ENCODE assay signal across 15 cellular contexts in the genomic region with DNA sequence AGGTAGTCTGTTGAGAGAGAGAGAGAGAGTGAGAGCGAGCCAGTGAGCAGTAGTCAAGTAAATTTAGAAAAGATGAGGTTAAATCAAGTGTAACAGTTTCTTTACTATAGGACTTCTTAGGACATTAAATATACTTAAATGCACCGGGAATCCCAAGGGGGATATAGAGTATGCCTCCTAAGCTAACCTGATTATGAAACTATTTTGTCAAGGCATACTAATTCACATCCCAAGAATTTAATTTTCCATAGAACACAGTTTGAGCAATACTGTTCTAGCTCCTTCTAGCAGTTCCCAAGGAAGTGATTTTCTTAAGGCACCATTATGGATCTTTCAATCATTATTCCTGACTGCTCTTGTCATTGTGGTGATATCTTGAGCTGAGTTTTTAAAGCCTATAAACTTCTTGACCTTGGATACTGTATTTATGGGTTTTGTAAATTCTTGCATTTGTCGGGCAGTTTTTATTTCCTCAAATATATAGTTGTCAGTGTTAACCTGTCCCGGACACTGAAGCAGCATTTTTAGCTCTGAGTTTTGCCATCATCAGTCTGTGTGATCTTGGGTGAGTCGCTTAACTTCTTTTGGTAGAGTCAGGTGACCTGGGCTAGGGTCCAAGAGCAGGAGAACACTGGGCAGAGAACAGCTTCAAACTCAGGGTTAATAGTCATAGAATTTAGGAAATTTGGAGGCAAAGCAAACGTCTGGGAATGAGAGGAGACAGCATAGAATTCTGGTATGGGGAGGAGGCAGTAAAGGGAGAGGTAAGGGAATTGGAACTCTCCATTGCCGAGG.
A peak's percentile ranks its signal among the peaks of the same experiment; 100 is the strongest.
DNase-seq lines count a peak whose midpoint lies in the region; ATAC-seq and TF ChIP-seq lines count a peak whose summit lies in the region.
"Had no signal": no experiment of that assay in that cellular context is flagged by ENCODE, and none has a peak within 500 bp of the region (broad histone marks: within the 10 kb centered on the region; RNA-seq: fewer than 3 reads in every experiment).

No MANE protein-coding gene starts in this region.

- peak overlapping the region; percentile 36 for H3K4me2 ChIP-seq in SK-N-SH
- H3K4me2 ChIP-seq in mesendoderm (ENCODE audit: low read length) = no peak overlapping the region

- POLR2A ChIA-PET in SK-N-SH (lab: Yijun Ruan, JAX) = no interaction called here

- H2BK120ac ChIP-seq in mesendoderm (ENCODE audit: low read depth, low read length) = peak overlapping the region; percentile 68

- no peak overlapping the region for H2AK5ac ChIP-seq in mesendoderm (ENCODE audit: low read length)

- DNase-seq in SK-N-SH (no peak), LHCN-M2 (ENCODE audit: low read depth) (peak; percentile 39), adipocyte (ENCODE audit: low read depth) (peak; percentile 61), mesendoderm (no peak), anterior cingulate cortex (lab: John Stamatoyannopoulos, UW) (no peak), EL (no peak)
- DNase-seq: C1 segment of cervical spinal cord; CD4-positive, alpha-beta memory T cell; COR-L47; DMS79 treated with DMSO at 0.1 percent for 48 hours; GF-D8 had no signal

- H3K9me3 ChIP-seq in SK-N-SH (no peaks in the 10 kb centered on the region), adipocyte (ENCODE audit: control insufficient read depth, low read length) (no peaks in the 10 kb centered on the region)

- no peak for ATAC-seq in SK-N-SH treated with all-trans-retinoic acid at 6 μM for 48 hours
- ATAC-seq in GM19452 (IDR thresholded peaks at IDR 0.05; ENCODE audit: unreplicated experiment) = no peak
- ATAC-seq: HCT116, HepG2 had no signal

- peak overlapping the region; percentile 33; the same call in 1 of the 2 replicates for H2AFZ ChIP-seq in SK-N-SH (ENCODE audit: low read depth)

- H2BK5ac ChIP-seq in mesendoderm (ENCODE audit: low read length) = no peak overlapping the region

- peaks cover 26% of the 10 kb centered on the region for H3F3A ChIP-seq in SK-N-SH (replicated peaks; ENCODE audit: insufficient read depth)

- H3K27ac ChIP-seq in SK-N-SH (ENCODE audit: low read depth in 2 of 2, low read length in 1 of 2) (peak overlapping the region; percentile 34 to 89; a peak in 3 of 4 replicates), mesendoderm (ENCODE audit: low read depth, low read length) (no peak overlapping the region)

- peak overlapping the region; percentile 55 for H3K9ac ChIP-seq in SK-N-SH
- H3K9ac ChIP-seq in adipocyte (ENCODE audit: low read length) = no peak overlapping the region
- no peak overlapping the region for H3K9ac ChIP-seq in mesendoderm (ENCODE audit: low read length)

- WGBS in SK-N-SH (ENCODE audit: low lambda C conversion rate) = 66% methylated on average over 7 of the region's 7 CpGs
- WGBS in mesendoderm (ENCODE audit: extremely low coverage, insufficient coverage, low lambda C conversion rate) = no CpG with 5 or more reads among the region's 7 CpGs

- H3K79me2 ChIP-seq in SK-N-SH (ENCODE audit: insufficient read depth) = no peaks in the 10 kb centered on the region
- H3K79me2 ChIP-seq in mesendoderm (ENCODE audit: control insufficient read depth, insufficient read depth, low read length) = no peaks in the 10 kb centered on the region

- 0 out of 4 replicates have a peak, but pooled peaks of 1 of the 2 experiments have one; percentile 12 for TF ChIP-seq EP300 in SK-N-SH (IDR thresholded peaks at IDR 0.05; ENCODE audit: borderline replicate concordance in 1 of 2, low read depth in 1 of 2, low read length in 1 of 2)

- TF ChIP-seq RAD21 in SK-N-SH (IDR thresholded peaks at IDR 0.05; ENCODE audit: low read length) = no peak

- H3K18ac ChIP-seq in mesendoderm (ENCODE audit: low read length) = no peak overlapping the region

- H4K8ac ChIP-seq in mesendoderm (ENCODE audit: low read depth, low read length) = no peak overlapping the region

- H3K27me3 ChIP-seq in SK-N-SH (ENCODE audit: insufficient read depth) (no peaks in the 10 kb centered on the region), adipocyte (replicated peaks; ENCODE audit: control insufficient read depth, insufficient read depth, low read length) (no peaks in the 10 kb centered on the region), mesendoderm (ENCODE audit: insufficient read depth, low read length, poor library complexity) (no peaks in the 10 kb centered on the region)

- H2BK15ac ChIP-seq in mesendoderm (replicated peaks; ENCODE audit: low read depth) = no peak overlapping the region

- no peaks in the 10 kb centered on the region for H3K79me1 ChIP-seq in mesendoderm (ENCODE audit: low read length)

- H3K36me3 ChIP-seq in SK-N-SH (replicated peaks in 1 of 2; ENCODE audit: control insufficient read depth in 1 of 2, insufficient read depth in 2 of 2, low read length in 1 of 2) (no peaks in the 10 kb centered on the region), adipocyte (ENCODE audit: control insufficient read depth, insufficient read depth, low read length, severe bottlenecking) (no peaks in the 10 kb centered on the region), mesendoderm (ENCODE audit: control insufficient read depth, insufficient read depth, low read length) (no peaks in the 10 kb centered on the region)

- no peak for TF ChIP-seq CTCF in SK-N-SH (IDR thresholded peaks at IDR 0.05)

- peak overlapping the region; percentile 43 for H3K4ac ChIP-seq in mesendoderm (ENCODE audit: low read depth, low read length)

- H3K4me1 ChIP-seq in SK-N-SH (ENCODE audit: control insufficient read depth in 1 of 2, insufficient read depth in 2 of 2, low read depth in 1 of 2, low read length in 1 of 2) = peaks cover 0 to 41% of the 10 kb centered on the region in 2 experiments
- no peaks in the 10 kb centered on the region for H3K4me1 ChIP-seq in adipocyte (ENCODE audit: control insufficient read depth, insufficient read depth, low read length)
- H3K4me1 ChIP-seq in mesendoderm (ENCODE audit: control insufficient read depth, low read depth, low read length) = peaks cover 11% of the 10 kb centered on the region

- H3K4me3 ChIP-seq in SK-N-SH (ENCODE audit: low read depth in 2 of 2, low read length in 1 of 2) (no peak overlapping the region), adipocyte (ENCODE audit: low read length) (no peak overlapping the region), mesendoderm (ENCODE audit: low read length) (no peak overlapping the region)

- H3K9me2 ChIP-seq in SK-N-SH = no peaks in the 10 kb centered on the region

- H4K5ac ChIP-seq in mesendoderm (ENCODE audit: low read length) = no peak overlapping the region

- no peak overlapping the region for H3K56ac ChIP-seq in mesendoderm (ENCODE audit: low read length)

- no peak overlapping the region for H3K23ac ChIP-seq in mesendoderm (ENCODE audit: low read length)

- CTCF ChIA-PET in SK-N-SH (lab: Yijun Ruan, JAX) = interaction anchor here (1.0 kb wide), 1 partner anchor 15 kb away, joined by 3 read pairs; no protein-coding TSS in a partner anchor

- no peaks in the 10 kb centered on the region for H4K20me1 ChIP-seq in SK-N-SH (ENCODE audit: insufficient read depth)

TF ChIP-seq in SK-N-SH, 30 proteins besides CTCF, POLR2A, EP300 and RAD21 (continues in another document):
- TF ChIP-seq, protein P1, sequence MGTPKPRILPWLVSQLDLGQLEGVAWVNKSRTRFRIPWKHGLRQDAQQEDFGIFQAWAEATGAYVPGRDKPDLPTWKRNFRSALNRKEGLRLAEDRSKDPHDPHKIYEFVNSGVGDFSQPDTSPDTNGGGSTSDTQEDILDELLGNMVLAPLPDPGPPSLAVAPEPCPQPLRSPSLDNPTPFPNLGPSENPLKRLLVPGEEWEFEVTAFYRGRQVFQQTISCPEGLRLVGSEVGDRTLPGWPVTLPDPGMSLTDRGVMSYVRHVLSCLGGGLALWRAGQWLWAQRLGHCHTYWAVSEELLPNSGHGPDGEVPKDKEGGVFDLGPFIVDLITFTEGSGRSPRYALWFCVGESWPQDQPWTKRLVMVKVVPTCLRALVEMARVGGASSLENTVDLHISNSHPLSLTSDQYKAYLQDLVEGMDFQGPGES (IDR thresholded peaks at IDR 0.05; ENCODE audit: low read depth, low read length) = no peak
- TF ChIP-seq MEF2A (IDR thresholded peaks at IDR 0.05; ENCODE audit: borderline replicate concordance, low read depth) (no peak), SMC3 (IDR thresholded peaks at IDR 0.05; ENCODE audit: low read depth, low read length) (no peak), ELF1 (IDR thresholded peaks at IDR 0.05) (no peak)

TF ChIP-seq in SK-N-SH treated with all-trans-retinoic acid at 6 μM for 48 hours, 23 proteins besides CTCF, POLR2A, EP300 and RAD21 (continues in another document):
- TF ChIP-seq ZC3H10 (CRISPR knock-in tag; IDR thresholded peaks at IDR 0.05) (no peak), OSR1 (CRISPR knock-in tag; IDR thresholded peaks at IDR 0.05) (no peak), PPARA (CRISPR knock-in tag; IDR thresholded peaks at IDR 0.05; ENCODE audit: borderline replicate concordance) (no peak)
- TF ChIP-seq, protein P2, sequence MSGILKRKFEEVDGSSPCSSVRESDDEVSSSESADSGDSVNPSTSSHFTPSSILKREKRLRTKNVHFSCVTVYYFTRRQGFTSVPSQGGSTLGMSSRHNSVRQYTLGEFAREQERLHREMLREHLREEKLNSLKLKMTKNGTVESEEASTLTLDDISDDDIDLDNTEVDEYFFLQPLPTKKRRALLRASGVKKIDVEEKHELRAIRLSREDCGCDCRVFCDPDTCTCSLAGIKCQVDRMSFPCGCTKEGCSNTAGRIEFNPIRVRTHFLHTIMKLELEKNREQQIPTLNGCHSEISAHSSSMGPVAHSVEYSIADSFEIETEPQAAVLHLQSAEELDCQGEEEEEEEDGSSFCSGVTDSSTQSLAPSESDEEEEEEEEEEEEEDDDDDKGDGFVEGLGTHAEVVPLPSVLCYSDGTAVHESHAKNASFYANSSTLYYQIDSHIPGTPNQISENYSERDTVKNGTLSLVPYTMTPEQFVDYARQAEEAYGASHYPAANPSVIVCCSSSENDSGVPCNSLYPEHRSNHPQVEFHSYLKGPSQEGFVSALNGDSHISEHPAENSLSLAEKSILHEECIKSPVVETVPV (CRISPR knock-in tag; IDR thresholded peaks at IDR 0.05) = no peak
- TF ChIP-seq, protein P3, sequence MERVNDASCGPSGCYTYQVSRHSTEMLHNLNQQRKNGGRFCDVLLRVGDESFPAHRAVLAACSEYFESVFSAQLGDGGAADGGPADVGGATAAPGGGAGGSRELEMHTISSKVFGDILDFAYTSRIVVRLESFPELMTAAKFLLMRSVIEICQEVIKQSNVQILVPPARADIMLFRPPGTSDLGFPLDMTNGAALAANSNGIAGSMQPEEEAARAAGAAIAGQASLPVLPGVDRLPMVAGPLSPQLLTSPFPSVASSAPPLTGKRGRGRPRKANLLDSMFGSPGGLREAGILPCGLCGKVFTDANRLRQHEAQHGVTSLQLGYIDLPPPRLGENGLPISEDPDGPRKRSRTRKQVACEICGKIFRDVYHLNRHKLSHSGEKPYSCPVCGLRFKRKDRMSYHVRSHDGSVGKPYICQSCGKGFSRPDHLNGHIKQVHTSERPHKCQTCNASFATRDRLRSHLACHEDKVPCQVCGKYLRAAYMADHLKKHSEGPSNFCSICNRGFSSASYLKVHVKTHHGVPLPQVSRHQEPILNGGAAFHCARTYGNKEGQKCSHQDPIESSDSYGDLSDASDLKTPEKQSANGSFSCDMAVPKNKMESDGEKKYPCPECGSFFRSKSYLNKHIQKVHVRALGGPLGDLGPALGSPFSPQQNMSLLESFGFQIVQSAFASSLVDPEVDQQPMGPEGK (CRISPR knock-in tag; IDR thresholded peaks at IDR 0.05; ENCODE audit: borderline replicate concordance) = no peak

Comparison
In these comparisons a context has a peak if more than half of its experiments do, and no peak if none do; other contexts are left out.
1. DNase-seq: peak in LHCN-M2 (single experiment) and adipocyte (single experiment); none in SK-N-SH (single experiment), mesendoderm (single experiment), anterior cingulate cortex (0 of 58) and EL (single experiment).